In the genomic region with DNA sequence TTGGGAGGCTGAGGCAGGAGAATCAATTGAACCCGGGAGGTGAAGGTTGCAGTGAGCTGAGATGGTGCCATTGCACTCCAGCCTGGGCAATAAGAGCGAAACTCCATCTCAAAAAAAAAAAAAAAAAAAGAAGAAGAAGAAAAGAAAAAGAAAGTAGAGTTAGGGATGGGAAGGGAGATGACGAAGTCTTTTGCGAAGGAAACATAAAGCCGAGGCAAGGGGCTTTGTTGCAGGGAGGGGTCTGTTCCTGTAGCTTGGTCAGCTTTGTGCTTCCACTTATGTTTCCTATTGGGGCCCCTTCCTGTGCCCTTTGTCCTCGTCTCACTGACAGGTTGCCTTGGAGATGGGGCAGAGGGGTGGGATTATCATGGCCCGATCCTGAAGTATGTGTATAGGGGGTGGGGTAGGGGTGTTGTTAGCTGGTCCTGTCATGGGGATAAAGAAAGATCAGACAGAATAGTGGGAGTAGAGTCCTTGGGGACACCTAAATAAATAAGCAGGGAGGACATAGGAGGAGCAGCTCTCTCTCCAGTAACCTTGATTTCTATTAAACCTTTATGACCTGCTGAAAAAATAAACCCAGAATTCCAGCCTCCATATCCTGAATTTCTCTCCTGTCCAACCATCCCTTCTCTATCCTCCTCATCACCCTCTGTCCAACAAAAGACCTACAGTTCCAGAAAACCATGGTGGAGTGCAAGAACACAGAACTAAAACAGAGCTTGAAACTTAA, we compare ENCODE assay signal across 1 cellular context.
A peak's percentile ranks its signal among the peaks of the same experiment; 100 is the strongest.
TF ChIP-seq lines count a peak whose summit lies in the region.

No MANE protein-coding gene starts in this region.

TF ChIP-seq in HepG2, 621 proteins besides CTCF, POLR2A, EP300 and RAD21 (continued from another document and continues in another):
- TF ChIP-seq, protein P1, sequence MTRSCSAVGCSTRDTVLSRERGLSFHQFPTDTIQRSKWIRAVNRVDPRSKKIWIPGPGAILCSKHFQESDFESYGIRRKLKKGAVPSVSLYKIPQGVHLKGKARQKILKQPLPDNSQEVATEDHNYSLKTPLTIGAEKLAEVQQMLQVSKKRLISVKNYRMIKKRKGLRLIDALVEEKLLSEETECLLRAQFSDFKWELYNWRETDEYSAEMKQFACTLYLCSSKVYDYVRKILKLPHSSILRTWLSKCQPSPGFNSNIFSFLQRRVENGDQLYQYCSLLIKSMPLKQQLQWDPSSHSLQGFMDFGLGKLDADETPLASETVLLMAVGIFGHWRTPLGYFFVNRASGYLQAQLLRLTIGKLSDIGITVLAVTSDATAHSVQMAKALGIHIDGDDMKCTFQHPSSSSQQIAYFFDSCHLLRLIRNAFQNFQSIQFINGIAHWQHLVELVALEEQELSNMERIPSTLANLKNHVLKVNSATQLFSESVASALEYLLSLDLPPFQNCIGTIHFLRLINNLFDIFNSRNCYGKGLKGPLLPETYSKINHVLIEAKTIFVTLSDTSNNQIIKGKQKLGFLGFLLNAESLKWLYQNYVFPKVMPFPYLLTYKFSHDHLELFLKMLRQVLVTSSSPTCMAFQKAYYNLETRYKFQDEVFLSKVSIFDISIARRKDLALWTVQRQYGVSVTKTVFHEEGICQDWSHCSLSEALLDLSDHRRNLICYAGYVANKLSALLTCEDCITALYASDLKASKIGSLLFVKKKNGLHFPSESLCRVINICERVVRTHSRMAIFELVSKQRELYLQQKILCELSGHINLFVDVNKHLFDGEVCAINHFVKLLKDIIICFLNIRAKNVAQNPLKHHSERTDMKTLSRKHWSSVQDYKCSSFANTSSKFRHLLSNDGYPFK (CRISPR knock-in tag; IDR thresholded peaks at IDR 0.05; ENCODE audit: borderline replicate concordance), result no peak
- TF ChIP-seq MTF1 (CRISPR knock-in tag; IDR thresholded peaks at IDR 0.05), result no peak; the same call in 1 of the 2 replicates
- TF ChIP-seq, protein P2, sequence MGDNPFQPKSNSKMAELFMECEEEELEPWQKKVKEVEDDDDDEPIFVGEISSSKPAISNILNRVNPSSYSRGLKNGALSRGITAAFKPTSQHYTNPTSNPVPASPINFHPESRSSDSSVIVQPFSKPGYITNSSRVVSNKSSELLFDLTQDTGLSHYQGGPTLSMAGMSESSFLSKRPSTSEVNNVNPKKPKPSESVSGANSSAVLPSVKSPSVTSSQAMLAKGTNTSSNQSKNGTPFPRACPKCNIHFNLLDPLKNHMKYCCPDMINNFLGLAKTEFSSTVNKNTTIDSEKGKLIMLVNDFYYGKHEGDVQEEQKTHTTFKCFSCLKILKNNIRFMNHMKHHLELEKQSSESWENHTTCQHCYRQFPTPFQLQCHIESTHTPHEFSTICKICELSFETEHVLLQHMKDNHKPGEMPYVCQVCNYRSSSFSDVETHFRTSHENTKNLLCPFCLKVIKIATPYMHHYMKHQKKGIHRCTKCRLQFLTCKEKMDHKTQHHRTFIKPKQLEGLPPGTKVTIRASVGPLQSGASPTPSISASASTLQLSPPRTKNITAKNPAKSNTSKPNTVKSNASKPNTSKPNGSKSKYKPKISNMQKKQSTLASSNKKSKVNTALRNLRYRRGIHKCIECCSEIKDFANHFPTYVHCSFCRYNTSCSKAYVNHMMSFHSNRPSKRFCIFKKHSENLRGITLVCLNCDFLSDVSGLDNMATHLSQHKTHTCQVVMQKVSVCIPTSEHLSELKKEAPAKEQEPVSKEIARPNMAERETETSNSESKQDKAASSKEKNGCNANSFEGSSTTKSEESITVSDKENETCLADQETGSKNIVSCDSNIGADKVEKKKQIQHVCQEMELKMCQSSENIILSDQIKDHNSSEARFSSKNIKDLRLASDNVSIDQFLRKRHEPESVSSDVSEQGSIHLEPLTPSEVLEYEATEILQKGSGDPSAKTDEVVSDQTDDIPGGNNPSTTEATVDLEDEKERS (CRISPR knock-in tag; IDR thresholded peaks at IDR 0.05), result no peak; the same call in 1 of the 2 replicates
- TF ChIP-seq TBP (CRISPR knock-in tag; IDR thresholded peaks at IDR 0.05), result no peak
- TF ChIP-seq NFKBIZ (CRISPR knock-in tag; IDR thresholded peaks at IDR 0.05), result peak; percentile 61; the same call in 1 of the 2 replicates
- TF ChIP-seq, protein P3, sequence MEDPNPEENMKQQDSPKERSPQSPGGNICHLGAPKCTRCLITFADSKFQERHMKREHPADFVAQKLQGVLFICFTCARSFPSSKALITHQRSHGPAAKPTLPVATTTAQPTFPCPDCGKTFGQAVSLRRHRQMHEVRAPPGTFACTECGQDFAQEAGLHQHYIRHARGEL (CRISPR knock-in tag; IDR thresholded peaks at IDR 0.05), result no peak
- TF ChIP-seq ZNF777 (CRISPR knock-in tag; IDR thresholded peaks at IDR 0.05), result no peak
- no peak for TF ChIP-seq NFATC3 (CRISPR knock-in tag; IDR thresholded peaks at IDR 0.05)
- peak; percentile 92 for TF ChIP-seq ZNF746 (CRISPR knock-in tag; IDR thresholded peaks at IDR 0.05)
- TF ChIP-seq, protein P4, sequence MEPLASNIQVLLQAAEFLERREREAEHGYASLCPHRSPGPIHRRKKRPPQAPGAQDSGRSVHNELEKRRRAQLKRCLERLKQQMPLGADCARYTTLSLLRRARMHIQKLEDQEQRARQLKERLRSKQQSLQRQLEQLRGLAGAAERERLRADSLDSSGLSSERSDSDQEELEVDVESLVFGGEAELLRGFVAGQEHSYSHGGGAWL (CRISPR knock-in tag; IDR thresholded peaks at IDR 0.05), result 0 out of 2 replicates have a peak, but pooled peaks have one; percentile 16
- TF ChIP-seq ZNF101 (CRISPR knock-in tag; IDR thresholded peaks at IDR 0.05; ENCODE audit: borderline replicate concordance, low read depth), result no peak
- TF ChIP-seq, protein P5, sequence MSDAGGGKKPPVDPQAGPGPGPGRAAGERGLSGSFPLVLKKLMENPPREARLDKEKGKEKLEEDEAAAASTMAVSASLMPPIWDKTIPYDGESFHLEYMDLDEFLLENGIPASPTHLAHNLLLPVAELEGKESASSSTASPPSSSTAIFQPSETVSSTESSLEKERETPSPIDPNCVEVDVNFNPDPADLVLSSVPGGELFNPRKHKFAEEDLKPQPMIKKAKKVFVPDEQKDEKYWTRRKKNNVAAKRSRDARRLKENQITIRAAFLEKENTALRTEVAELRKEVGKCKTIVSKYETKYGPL (CRISPR knock-in tag; IDR thresholded peaks at IDR 0.05), result no peak
- no peak for TF ChIP-seq SRSF9 (IDR thresholded peaks at IDR 0.05; ENCODE audit: borderline replicate concordance, insufficient read depth, low read depth, low read length, poor library complexity, severe bottlenecking)
- peak; percentile 71 for TF ChIP-seq TEAD3 (CRISPR knock-in tag; optimal IDR thresholded peaks at IDR 0.05; ENCODE audit: borderline replicate concordance)
- no peak for TF ChIP-seq ZNF367 (CRISPR knock-in tag; IDR thresholded peaks at IDR 0.05; ENCODE audit: borderline replicate concordance)
- TF ChIP-seq ZNF20 (CRISPR knock-in tag; IDR thresholded peaks at IDR 0.05), result no peak
- peak; percentile 64 for TF ChIP-seq TBL1XR1 (IDR thresholded peaks at IDR 0.05; ENCODE audit: borderline replicate concordance, low read length, partially characterized antibody)
- TF ChIP-seq TOE1 (CRISPR knock-in tag; IDR thresholded peaks at IDR 0.05), result no peak
- TF ChIP-seq BRD4 (CRISPR knock-in tag; IDR thresholded peaks at IDR 0.05), result peak; percentile 61; the same call in 1 of the 2 replicates
- no peak for TF ChIP-seq PCBP2 (optimal IDR thresholded peaks at IDR 0.05; ENCODE audit: low read depth, low read length, poor library complexity, severe bottlenecking)
- no peak for TF ChIP-seq KLF11 (CRISPR knock-in tag; IDR thresholded peaks at IDR 0.05)
- peak; percentile 99 for TF ChIP-seq SP5 (CRISPR knock-in tag; IDR thresholded peaks at IDR 0.05; ENCODE audit: borderline replicate concordance, low read depth)
- no peak for TF ChIP-seq BRCA1 (CRISPR knock-in tag; IDR thresholded peaks at IDR 0.05)
- TF ChIP-seq, protein P6, sequence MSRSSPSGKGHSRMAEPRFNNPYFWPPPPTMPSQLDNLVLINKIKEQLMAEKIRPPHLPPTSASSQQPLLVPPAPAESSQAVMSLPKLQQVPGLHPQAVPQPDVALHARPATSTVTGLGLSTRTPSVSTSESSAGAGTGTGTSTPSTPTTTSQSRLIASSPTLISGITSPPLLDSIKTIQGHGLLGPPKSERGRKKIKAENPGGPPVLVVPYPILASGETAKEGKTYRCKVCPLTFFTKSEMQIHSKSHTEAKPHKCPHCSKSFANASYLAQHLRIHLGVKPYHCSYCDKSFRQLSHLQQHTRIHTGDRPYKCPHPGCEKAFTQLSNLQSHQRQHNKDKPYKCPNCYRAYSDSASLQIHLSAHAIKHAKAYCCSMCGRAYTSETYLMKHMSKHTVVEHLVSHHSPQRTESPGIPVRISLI (CRISPR knock-in tag; IDR thresholded peaks at IDR 0.05; ENCODE audit: borderline replicate concordance), result no peak
- TF ChIP-seq ZFP90 (CRISPR knock-in tag; IDR thresholded peaks at IDR 0.05; ENCODE audit: borderline replicate concordance), result peak; percentile 12; the same call in 1 of the 2 replicates
- no peak for TF ChIP-seq PLRG1 (conservative IDR thresholded peaks at IDR 0.05)
- no peak for TF ChIP-seq SIX4 (CRISPR knock-in tag; IDR thresholded peaks at IDR 0.05)
- TF ChIP-seq ZNF781 (CRISPR knock-in tag; IDR thresholded peaks at IDR 0.05; ENCODE audit: borderline replicate concordance, not compliant biosample characterization), result peak; percentile 25
- no peak for TF ChIP-seq ZNF891 (CRISPR knock-in tag; IDR thresholded peaks at IDR 0.05)
- TF ChIP-seq NFYC (CRISPR knock-in tag; IDR thresholded peaks at IDR 0.05), result no peak
- no peak for TF ChIP-seq ZNF747 (CRISPR knock-in tag; IDR thresholded peaks at IDR 0.05; ENCODE audit: borderline replicate concordance)
- no peak for TF ChIP-seq ZNF567 (CRISPR knock-in tag; IDR thresholded peaks at IDR 0.05; ENCODE audit: borderline replicate concordance)
- no peak for TF ChIP-seq GTF3A (CRISPR knock-in tag; conservative IDR thresholded peaks at IDR 0.05)
- TF ChIP-seq, protein P7, sequence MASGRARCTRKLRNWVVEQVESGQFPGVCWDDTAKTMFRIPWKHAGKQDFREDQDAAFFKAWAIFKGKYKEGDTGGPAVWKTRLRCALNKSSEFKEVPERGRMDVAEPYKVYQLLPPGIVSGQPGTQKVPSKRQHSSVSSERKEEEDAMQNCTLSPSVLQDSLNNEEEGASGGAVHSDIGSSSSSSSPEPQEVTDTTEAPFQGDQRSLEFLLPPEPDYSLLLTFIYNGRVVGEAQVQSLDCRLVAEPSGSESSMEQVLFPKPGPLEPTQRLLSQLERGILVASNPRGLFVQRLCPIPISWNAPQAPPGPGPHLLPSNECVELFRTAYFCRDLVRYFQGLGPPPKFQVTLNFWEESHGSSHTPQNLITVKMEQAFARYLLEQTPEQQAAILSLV (CRISPR knock-in tag; IDR thresholded peaks at IDR 0.05; ENCODE audit: borderline replicate concordance), result no peak
- TF ChIP-seq ZNF143 (CRISPR knock-in tag; IDR thresholded peaks at IDR 0.05), result 0 out of 2 replicates have a peak, but pooled peaks have one; percentile 14
- no peak for TF ChIP-seq ZNF570 (CRISPR knock-in tag; IDR thresholded peaks at IDR 0.05; ENCODE audit: borderline replicate concordance)
- TF ChIP-seq, protein P8, sequence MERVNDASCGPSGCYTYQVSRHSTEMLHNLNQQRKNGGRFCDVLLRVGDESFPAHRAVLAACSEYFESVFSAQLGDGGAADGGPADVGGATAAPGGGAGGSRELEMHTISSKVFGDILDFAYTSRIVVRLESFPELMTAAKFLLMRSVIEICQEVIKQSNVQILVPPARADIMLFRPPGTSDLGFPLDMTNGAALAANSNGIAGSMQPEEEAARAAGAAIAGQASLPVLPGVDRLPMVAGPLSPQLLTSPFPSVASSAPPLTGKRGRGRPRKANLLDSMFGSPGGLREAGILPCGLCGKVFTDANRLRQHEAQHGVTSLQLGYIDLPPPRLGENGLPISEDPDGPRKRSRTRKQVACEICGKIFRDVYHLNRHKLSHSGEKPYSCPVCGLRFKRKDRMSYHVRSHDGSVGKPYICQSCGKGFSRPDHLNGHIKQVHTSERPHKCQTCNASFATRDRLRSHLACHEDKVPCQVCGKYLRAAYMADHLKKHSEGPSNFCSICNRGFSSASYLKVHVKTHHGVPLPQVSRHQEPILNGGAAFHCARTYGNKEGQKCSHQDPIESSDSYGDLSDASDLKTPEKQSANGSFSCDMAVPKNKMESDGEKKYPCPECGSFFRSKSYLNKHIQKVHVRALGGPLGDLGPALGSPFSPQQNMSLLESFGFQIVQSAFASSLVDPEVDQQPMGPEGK (CRISPR knock-in tag; IDR thresholded peaks at IDR 0.05), result peak; percentile 97
- TF ChIP-seq, protein P9, sequence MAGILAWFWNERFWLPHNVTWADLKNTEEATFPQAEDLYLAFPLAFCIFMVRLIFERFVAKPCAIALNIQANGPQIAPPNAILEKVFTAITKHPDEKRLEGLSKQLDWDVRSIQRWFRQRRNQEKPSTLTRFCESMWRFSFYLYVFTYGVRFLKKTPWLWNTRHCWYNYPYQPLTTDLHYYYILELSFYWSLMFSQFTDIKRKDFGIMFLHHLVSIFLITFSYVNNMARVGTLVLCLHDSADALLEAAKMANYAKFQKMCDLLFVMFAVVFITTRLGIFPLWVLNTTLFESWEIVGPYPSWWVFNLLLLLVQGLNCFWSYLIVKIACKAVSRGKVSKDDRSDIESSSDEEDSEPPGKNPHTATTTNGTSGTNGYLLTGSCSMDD (CRISPR knock-in tag; IDR thresholded peaks at IDR 0.05), result no peak
- TF ChIP-seq ZNF703 (CRISPR knock-in tag; IDR thresholded peaks at IDR 0.05; ENCODE audit: borderline replicate concordance), result no peak; the same call in 1 of the 2 replicates
- no peak for TF ChIP-seq ZSCAN22 (CRISPR knock-in tag; IDR thresholded peaks at IDR 0.05)
- TF ChIP-seq EHMT2 (IDR thresholded peaks at IDR 0.05; ENCODE audit: borderline replicate concordance, low read depth, low read length), result no peak
- no peak for TF ChIP-seq ZNF713 (CRISPR knock-in tag; IDR thresholded peaks at IDR 0.05)
- peak; percentile 57; the same call in 1 of the 2 replicates for TF ChIP-seq TBX3 (IDR thresholded peaks at IDR 0.05; ENCODE audit: borderline replicate concordance)
- TF ChIP-seq NFE2L2 (IDR thresholded peaks at IDR 0.05; ENCODE audit: low read length), result no peak
- no peak for TF ChIP-seq GPN1 (CRISPR knock-in tag; IDR thresholded peaks at IDR 0.05; ENCODE audit: borderline replicate concordance)
- TF ChIP-seq ARNTL (CRISPR knock-in tag; IDR thresholded peaks at IDR 0.05), result no peak
- peak; percentile 70; the same call in 1 of the 2 replicates for TF ChIP-seq TCF7L2 (IDR thresholded peaks at IDR 0.05; ENCODE audit: low read depth, low read length)
- TF ChIP-seq STAG1 (CRISPR knock-in tag; IDR thresholded peaks at IDR 0.05), result no peak
- TF ChIP-seq SRF (IDR thresholded peaks at IDR 0.05; ENCODE audit: low read depth, low read length), result peak; percentile 6; the same call in 1 of the 2 replicates
- TF ChIP-seq, protein P10, sequence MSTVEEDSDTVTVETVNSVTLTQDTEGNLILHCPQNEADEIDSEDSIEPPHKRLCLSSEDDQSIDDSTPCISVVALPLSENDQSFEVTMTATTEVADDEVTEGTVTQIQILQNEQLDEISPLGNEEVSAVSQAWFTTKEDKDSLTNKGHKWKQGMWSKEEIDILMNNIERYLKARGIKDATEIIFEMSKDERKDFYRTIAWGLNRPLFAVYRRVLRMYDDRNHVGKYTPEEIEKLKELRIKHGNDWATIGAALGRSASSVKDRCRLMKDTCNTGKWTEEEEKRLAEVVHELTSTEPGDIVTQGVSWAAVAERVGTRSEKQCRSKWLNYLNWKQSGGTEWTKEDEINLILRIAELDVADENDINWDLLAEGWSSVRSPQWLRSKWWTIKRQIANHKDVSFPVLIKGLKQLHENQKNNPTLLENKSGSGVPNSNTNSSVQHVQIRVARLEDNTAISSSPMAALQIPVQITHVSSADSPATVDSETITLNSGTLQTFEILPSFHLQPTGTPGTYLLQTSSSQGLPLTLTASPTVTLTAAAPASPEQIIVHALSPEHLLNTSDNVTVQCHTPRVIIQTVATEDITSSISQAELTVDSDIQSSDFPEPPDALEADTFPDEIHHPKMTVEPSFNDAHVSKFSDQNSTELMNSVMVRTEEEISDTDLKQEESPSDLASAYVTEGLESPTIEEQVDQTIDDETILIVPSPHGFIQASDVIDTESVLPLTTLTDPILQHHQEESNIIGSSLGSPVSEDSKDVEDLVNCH (CRISPR knock-in tag; IDR thresholded peaks at IDR 0.05), result no peak
